9 cellular contexts compared by ENCODE assay signal in genomic region chr2:42792583-42793313, GRCh38. TPM values are rescaled to one million over a fixed set of nuclear protein-coding genes. Genes with fewer than 3 reads are reported as not detected.
DNase-seq lines count a peak whose midpoint lies in the region; ATAC-seq and TF ChIP-seq lines count a peak whose summit lies in the region.
"Had no signal": no experiment of that assay in that cellular context is flagged by ENCODE, and none has a peak within 500 bp of the region (broad histone marks: within the 10 kb centered on the region; RNA-seq: fewer than 3 reads in every experiment).

Gene HAAO, minus strand, starts transcription at chr2:42792583. Its CDS starts 47 bp downstream, at chr2:42792536.

- H3K27me3 Mint-ChIP-seq in central memory CD8-positive, alpha-beta T cell = peaks cover 63% of the 10 kb centered on the region

- H3K4me1 Mint-ChIP-seq in central memory CD8-positive, alpha-beta T cell = peaks cover 6% of the 10 kb centered on the region

- H3K36me3 Mint-ChIP-seq in central memory CD8-positive, alpha-beta T cell (ENCODE audit: insufficient read depth) = peaks cover 5% of the 10 kb centered on the region

- H3K27ac Mint-ChIP-seq in central memory CD8-positive, alpha-beta T cell (ENCODE audit: low read depth) = no peak within 1 kb of the TSS

- peak within 1 kb of the TSS; percentile 51 to 73 for H3K4me3 ChIP-seq in left lung
- peak within 1 kb of the TSS; percentile 72 to 82 for H3K4me3 ChIP-seq in stomach smooth muscle (ENCODE audit: low read length in 2 of 2)

- peak within 1 kb of the TSS; percentile 73 for H3K4me3 Mint-ChIP-seq in central memory CD8-positive, alpha-beta T cell

- H3K4me1 ChIP-seq in left lung (peaks cover 0 to 20% of the 10 kb centered on the region in 2 donors), stomach smooth muscle (ENCODE audit: control insufficient read depth, insufficient read depth, low read length) (peaks cover 15% of the 10 kb centered on the region)

- H3K27me3 ChIP-seq in left lung (peaks cover 0 to 11% of the 10 kb centered on the region in 2 donors), stomach smooth muscle (ENCODE audit: control insufficient read depth in 1 of 2, insufficient read depth in 2 of 2, low read length in 2 of 2) (no peaks in the 10 kb centered on the region)

- H3K27ac ChIP-seq in left lung = peak within 1 kb of the TSS; percentile 78 to 89
- H3K27ac ChIP-seq in stomach smooth muscle (ENCODE audit: low read length) = peak within 1 kb of the TSS; percentile 74
- H3K27ac ChIP-seq: epithelial cell of prostate had no signal

- peak in 1 of 2 donors; percentile 8 for TF ChIP-seq CTCF in left lung (IDR thresholded peaks at IDR 0.05)

- H3K9me3 Mint-ChIP-seq in central memory CD8-positive, alpha-beta T cell = no peaks in the 10 kb centered on the region

- peak within 1 kb of the TSS; percentile 50 to 81 for H3K9ac ChIP-seq in stomach smooth muscle (ENCODE audit: low read length in 2 of 2)

- no peaks in the 10 kb centered on the region for H3K36me3 ChIP-seq in left lung
- H3K36me3 ChIP-seq in stomach smooth muscle (ENCODE audit: control insufficient read depth in 2 of 2, insufficient read depth in 2 of 2, low read length in 2 of 2) = no peaks in the 10 kb centered on the region

- H3K9me3 ChIP-seq in left lung = no peaks in the 10 kb centered on the region
- no peaks in the 10 kb centered on the region for H3K9me3 ChIP-seq in stomach smooth muscle (ENCODE audit: control insufficient read depth in 2 of 2, low read length in 2 of 2)

- DNase-seq in stimulated activated CD4-positive, alpha-beta T cell treated with anti-CD3 and anti-CD28 coated beads, Interleukin-15, amount 100 ng/mL, for 24 hours = peak; percentile 33
- no peak for DNase-seq in stimulated activated CD4-positive, alpha-beta T cell treated with anti-CD3 and anti-CD28 coated beads, Interleukin-4, amount 100 ng/mL, for 4 hours
- no peak for DNase-seq in central memory CD8-positive, alpha-beta T cell (ENCODE audit: low spot score in 2 of 2)
- peak in 1 of 2 donors; percentile 88 for DNase-seq in left lung
- DNase-seq in SIG-M5 (lab: John Stamatoyannopoulos, UW) = no peak
- no peak for DNase-seq in NCI-H2107 (lab: John Stamatoyannopoulos, UW)

- intact Hi-C loops in left lung (cut with DNase I) = no loop called here

- ATAC-seq in HG03432 (IDR thresholded peaks at IDR 0.05; ENCODE audit: unreplicated experiment) = peak; percentile 38
- ATAC-seq in central memory CD8-positive, alpha-beta T cell (replicated peaks; ENCODE audit: extremely low read depth, poor library complexity, severe bottlenecking) = no peak
- ATAC-seq in left lung = peak; percentile 76

RNA-seq across cellular contexts. Expression of gene HAAO, which starts in this region (rescaled TPM):
- 10 to 100 TPM in 1 of 2 donors, 1 to 10 TPM in 1; 6.2 to 11.5 TPM for total RNA-seq in left lung
